Comparison of ENCODE assay signal across 8 cellular contexts in genomic region chr6:33411632-33412005, GRCh38. TPM values are rescaled to one million over a fixed set of nuclear protein-coding genes. Genes with fewer than 3 reads are reported as not detected.
A peak's percentile ranks its signal among the peaks of the same experiment; 100 is the strongest.
DNase-seq lines count a peak whose midpoint lies in the region; ATAC-seq and TF ChIP-seq lines count a peak whose summit lies in the region.

No MANE protein-coding gene starts in this region.

- no peaks in the 10 kb centered on the region for H4K20me1 ChIP-seq in SU-DHL-6 (ENCODE audit: low read depth, low read length)

- intact Hi-C loops in sigmoid colon (cut with DNase I): loop anchor here (10.0 kb wide), 1 partner anchor 1217 kb away; the partner anchor contains the start of genes GPSM3 and PBX2

- DNase-seq in GM12864 (ENCODE audit: low read depth) (no peak), fibroblast of mammary gland (ENCODE audit: low read depth) (no peak), sigmoid colon (no peak), GOT3 (lab: John Stamatoyannopoulos, UW) (no peak), HK-2 (ENCODE audit: unreplicated experiment) (no peak)

- H3K79me2 ChIP-seq in SU-DHL-6 (ENCODE audit: insufficient read depth, low read length): peaks cover 10% of the 10 kb centered on the region

- H3K4me3 ChIP-seq in GM12864 (ENCODE audit: low read depth, low read length): peak overlapping the region; percentile 70
- H3K4me3 ChIP-seq in SU-DHL-6 (ENCODE audit: insufficient read depth, low read length, poor library complexity, severe bottlenecking): peak overlapping the region; percentile 72
- H3K4me3 ChIP-seq in fibroblast of mammary gland (ENCODE audit: control insufficient read depth, low read depth, low read length): peak overlapping the region; percentile 65
- peak overlapping the region; percentile 86 to 99 (median 90) for H3K4me3 ChIP-seq in sigmoid colon

- H3K27me3 ChIP-seq in SU-DHL-6 (ENCODE audit: low read length): no peaks in the 10 kb centered on the region
- H3K27me3 ChIP-seq in sigmoid colon: no peaks in the 10 kb centered on the region

- WGBS in sigmoid colon, 2 donors: 68 to 72% methylated on average over 6 of the region's 6 CpGs

- TF ChIP-seq CTCF in GM12864 (IDR thresholded peaks at IDR 0.05; ENCODE audit: low read depth, low read length, missing control alignments): no peak
- TF ChIP-seq CTCF in SU-DHL-6 (IDR thresholded peaks at IDR 0.05; ENCODE audit: insufficient read depth, low read length, poor library complexity, severe bottlenecking): no peak
- no peak for TF ChIP-seq CTCF in fibroblast of mammary gland (conservative IDR thresholded peaks at IDR 0.05; ENCODE audit: control insufficient read depth, insufficient read depth, low read depth, low read length)
- no peak for TF ChIP-seq CTCF in sigmoid colon (IDR thresholded peaks at IDR 0.05)

- H3F3A ChIP-seq in SU-DHL-6 (ENCODE audit: insufficient read depth): peaks cover 67% of the 10 kb centered on the region

- no peak for TF ChIP-seq POLR2A in sigmoid colon (IDR thresholded peaks at IDR 0.05)

- H3K27ac ChIP-seq in SU-DHL-6 (ENCODE audit: low read depth, low read length): peak overlapping the region; percentile 49
- H3K27ac ChIP-seq in sigmoid colon: peak overlapping the region; percentile 93 to 100 (median 98)

- H2AFZ ChIP-seq in SU-DHL-6 (ENCODE audit: low read depth, low read length, severe bottlenecking): peak overlapping the region; percentile 15

- H3K9ac ChIP-seq in SU-DHL-6 (ENCODE audit: low read length): peak overlapping the region; percentile 79

- H3K4me2 ChIP-seq in SU-DHL-6 (ENCODE audit: low read depth, low read length, poor library complexity, severe bottlenecking): peak overlapping the region; percentile 69

- no peak for TF ChIP-seq EP300 in sigmoid colon (IDR thresholded peaks at IDR 0.05)

- H3K9me3 ChIP-seq in SU-DHL-6 (ENCODE audit: insufficient read depth, low read length): no peaks in the 10 kb centered on the region
- no peaks in the 10 kb centered on the region for H3K9me3 ChIP-seq in sigmoid colon

- H3K36me3 ChIP-seq in SU-DHL-6 (ENCODE audit: low read length) (peaks cover 11% of the 10 kb centered on the region; the same call in 1 of the 2 replicates), sigmoid colon (peaks cover 12 to 46% (median 29%) of the 10 kb centered on the region in 4 donors)

- peaks cover 0 to 47% (median 34%) of the 10 kb centered on the region in 4 donors for H3K4me1 ChIP-seq in sigmoid colon

- no peak for ATAC-seq in GM21360 (IDR thresholded peaks at IDR 0.05; ENCODE audit: unreplicated experiment)
- ATAC-seq in HG03135 (IDR thresholded peaks at IDR 0.05; ENCODE audit: unreplicated experiment): no peak

- no peaks in the 10 kb centered on the region for H3K9me2 ChIP-seq in SU-DHL-6 (replicated peaks; ENCODE audit: insufficient read depth, low read length)

RNA-seq across cellular contexts. Expression of gene PHF1, which starts 0.8 kb away (rescaled TPM):
- total RNA-seq in sigmoid colon: 10 to 100 TPM; 57.1 to 82.3 (median 66.0) TPM
- 10 to 100 TPM; 22.4 to 43.2 (median 43.2) TPM for polyA plus RNA-seq in sigmoid colon

RNA-seq across cellular contexts. Expression of gene CUTA, which starts 6.3 kb away (rescaled TPM):
- total RNA-seq in sigmoid colon: 100 to 1,000 TPM; 102 to 148 (median 120) TPM
- 100 to 1,000 TPM; 110 to 193 (median 153) TPM for polyA plus RNA-seq in sigmoid colon

RNA-seq across cellular contexts. Expression of gene SYNGAP1, which starts 8.2 kb away (rescaled TPM):
- total RNA-seq in sigmoid colon: 10 to 100 TPM in 1 of 4 donors, 1 to 10 TPM in 3; 6.4 to 24.6 (median 9.9) TPM
- 10 to 100 TPM in 1 of 3 donors, 1 to 10 TPM in 1, under 1 TPM in 1; 0.92 to 17.8 (median 2.4) TPM for polyA plus RNA-seq in sigmoid colon

RNA-seq across cellular contexts. Expression of gene KIFC1, which starts 20.0 kb away (rescaled TPM):
- 1 to 10 TPM in 2 of 4 donors, under 1 TPM in 2; 0.49 to 5.5 (median 1.3) TPM for total RNA-seq in sigmoid colon
- polyA plus RNA-seq in sigmoid colon: 10 to 100 TPM in 1 of 3 donors, 1 to 10 TPM in 2; 1.2 to 23.0 (median 4.6) TPM

RNA-seq across cellular contexts. Expression of gene ZBTB9, which starts 42.8 kb away (rescaled TPM):
- total RNA-seq in sigmoid colon: 1 to 10 TPM; 1.1 to 3.6 (median 1.4) TPM
- 1 to 10 TPM in 2 of 3 donors, under 1 TPM in 1; 0.60 to 4.2 (median 1.8) TPM for polyA plus RNA-seq in sigmoid colon
